In genomic region chr17:50407921-50408320, GRCh38 we compare ENCODE assay signal across 20 cellular contexts. TPM values are rescaled to one million over a fixed set of nuclear protein-coding genes. Genes with fewer than 3 reads are reported as not detected.
"Had no signal": no experiment of that assay in that cellular context is flagged by ENCODE, and none has a peak within 500 bp of the region (broad histone marks: within the 10 kb centered on the region; RNA-seq: fewer than 3 reads in every experiment).

No MANE protein-coding gene starts in this region.

- DNase-seq: dermis blood vessel endothelial cell; dorsolateral prefrontal cortex; effector CD4-positive, alpha-beta T cell; effector memory CD4-positive, alpha-beta T cell; foreskin keratinocyte; heart left ventricle; hypothalamus; immature natural killer cell; islet precursor cell; kidney; kidney glomerular epithelial cell; left colon; left lung; left ventricle myocardium superior; lower lobe of right lung; mesenchymal stem cell; mucosa of descending colon had no signal

- ATAC-seq: foreskin keratinocyte, gastroesophageal sphincter, heart left ventricle, left colon, left lung, left ventricle myocardium superior, lower lobe of right lung, mucosa of descending colon had no signal

RNA-seq across cellular contexts. Expression of gene EME1, which starts 34.9 kb away (rescaled TPM):
- total RNA-seq: esophagus muscularis mucosa, mesenteric fat pad had no signal
